In genomic region chr6:63529498-63529897, GRCh38 we compare ENCODE assay signal across 1 cellular context.
TF ChIP-seq lines count a peak whose summit lies in the region.

No MANE protein-coding gene starts in this region.

TF ChIP-seq in HCT116, 20 proteins besides CTCF, POLR2A, EP300 and RAD21 (continued from another document):
- TF ChIP-seq REST (IDR thresholded peaks at IDR 0.05; ENCODE audit: low read depth) (no peak), ZBTB33 (IDR thresholded peaks at IDR 0.05; ENCODE audit: extremely low read depth, insufficient replicate concordance, low read length) (no peak)
